8 cellular contexts compared by ENCODE assay signal in the genomic region with DNA sequence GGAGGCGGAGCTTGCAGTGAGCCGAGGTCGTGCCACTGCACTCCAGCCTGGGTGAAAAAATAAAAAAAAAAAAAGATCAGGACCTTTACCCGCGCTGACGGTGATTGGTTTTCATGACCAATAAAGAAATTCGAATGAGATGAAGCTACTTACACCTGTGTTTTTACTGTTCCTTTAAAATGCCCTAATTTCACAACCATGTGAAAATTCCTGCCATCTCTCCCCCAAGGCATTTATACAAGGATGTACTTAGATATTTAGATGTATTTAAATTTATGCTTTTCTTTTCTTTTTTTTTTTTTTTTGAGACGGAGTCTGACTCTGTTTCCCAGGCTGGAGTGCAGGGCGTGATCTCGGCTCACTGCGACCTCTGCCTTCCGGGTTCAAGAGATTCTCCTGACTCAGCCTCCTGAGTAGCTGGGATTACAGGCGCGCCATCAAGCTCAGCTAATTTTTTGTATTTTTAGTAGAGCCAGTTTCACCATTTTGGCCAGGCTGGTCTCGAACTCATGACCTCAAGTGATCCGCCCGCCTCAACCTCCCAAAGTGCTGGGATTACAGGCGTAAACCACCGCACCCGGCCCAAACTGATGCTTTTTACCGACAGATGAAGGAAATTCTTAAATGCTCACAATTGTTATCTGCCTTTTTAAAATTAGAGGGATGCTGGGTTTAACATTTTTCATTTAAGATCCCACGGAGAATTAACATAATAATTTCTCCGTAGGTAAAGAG. TPM values are rescaled to one million over a fixed set of nuclear protein-coding genes. Genes with fewer than 3 reads are reported as not detected.
DNase-seq lines count a peak whose midpoint lies in the region; ATAC-seq and TF ChIP-seq lines count a peak whose summit lies in the region.

No MANE protein-coding gene starts in this region.

- no peaks in the 10 kb centered on the region for H3K9me3 Mint-ChIP-seq in activated naive CD4-positive, alpha-beta T cell treated with anti-CD3 and anti-CD28 coated beads, Interleukin-2, amount 10 ng/mL, durations not matched to agents 7 days and 5 days
- no peaks in the 10 kb centered on the region for H3K9me3 Mint-ChIP-seq in activated T-helper 17 cell treated with anti-CD3 and anti-CD28 coated beads, Interleukin-2, amount 50 U/mL, for 72 hours
- H3K9me3 Mint-ChIP-seq in type B pancreatic cell: no peaks in the 10 kb centered on the region

- no peak for ATAC-seq in activated T-helper 17 cell treated with anti-CD3 and anti-CD28 coated beads, Interleukin-2, amount 50 U/mL, for 72 hours (replicated peaks)
- ATAC-seq in HG03139 (IDR thresholded peaks at IDR 0.05; ENCODE audit: unreplicated experiment): no peak
- ATAC-seq in GM19328 (IDR thresholded peaks at IDR 0.05; ENCODE audit: unreplicated experiment): no peak
- ATAC-seq in HG02870 (IDR thresholded peaks at IDR 0.05; ENCODE audit: unreplicated experiment): no peak

- H3K4me1 ChIP-seq in mucosa of rectum (ENCODE audit: control insufficient read depth in 2 of 2, insufficient read depth in 2 of 2, low read length in 2 of 2): peaks cover 3 to 14% of the 10 kb centered on the region in 2 donors

- no peaks in the 10 kb centered on the region for H3K36me3 ChIP-seq in mucosa of rectum (ENCODE audit: control insufficient read depth in 2 of 2, insufficient read depth in 2 of 2, low read length in 2 of 2)

- peaks cover 29% of the 10 kb centered on the region for H3K4me1 Mint-ChIP-seq in activated naive CD4-positive, alpha-beta T cell treated with anti-CD3 and anti-CD28 coated beads, Interleukin-2, amount 10 ng/mL, durations not matched to agents 7 days and 5 days
- H3K4me1 Mint-ChIP-seq in activated T-helper 17 cell treated with anti-CD3 and anti-CD28 coated beads, Interleukin-2, amount 50 U/mL, for 72 hours: peaks cover 5% of the 10 kb centered on the region
- H3K4me1 Mint-ChIP-seq in type B pancreatic cell (ENCODE audit: unreplicated experiment): peaks cover 10% of the 10 kb centered on the region

- no peak for DNase-seq in activated naive CD4-positive, alpha-beta T cell treated with anti-CD3 and anti-CD28 coated beads, Interleukin-2, amount 10 ng/mL, durations not matched to agents 7 days and 5 days
- DNase-seq in activated naive CD4-positive, alpha-beta T cell treated with anti-CD3 and anti-CD28 coated beads, Interleukin-2, amount 50 U/mL, for 16 hours: no peak
- DNase-seq in type B pancreatic cell (ENCODE audit: extremely low spot score, unreplicated experiment): no peak

- H3K27me3 ChIP-seq in mucosa of rectum (ENCODE audit: control insufficient read depth in 2 of 2, insufficient read depth in 2 of 2, low read length in 2 of 2): no peaks in the 10 kb centered on the region

- no peak overlapping the region for H3K9ac ChIP-seq in mucosa of rectum (ENCODE audit: low read depth in 1 of 2, low read length in 2 of 2)

- H3K27ac Mint-ChIP-seq in activated naive CD4-positive, alpha-beta T cell treated with anti-CD3 and anti-CD28 coated beads, Interleukin-2, amount 10 ng/mL, durations not matched to agents 7 days and 5 days: peak overlapping the region; percentile 100
- H3K27ac Mint-ChIP-seq in activated T-helper 17 cell treated with anti-CD3 and anti-CD28 coated beads, Interleukin-2, amount 50 U/mL, for 72 hours: peak overlapping the region; percentile 95
- peak overlapping the region; percentile 97 for H3K27ac Mint-ChIP-seq in type B pancreatic cell

- no peaks in the 10 kb centered on the region for H3K27me3 Mint-ChIP-seq in activated naive CD4-positive, alpha-beta T cell treated with anti-CD3 and anti-CD28 coated beads, Interleukin-2, amount 10 ng/mL, durations not matched to agents 7 days and 5 days
- no peaks in the 10 kb centered on the region for H3K27me3 Mint-ChIP-seq in activated T-helper 17 cell treated with anti-CD3 and anti-CD28 coated beads, Interleukin-2, amount 50 U/mL, for 72 hours
- H3K27me3 Mint-ChIP-seq in type B pancreatic cell: no peaks in the 10 kb centered on the region

- H3K9me3 ChIP-seq in mucosa of rectum (ENCODE audit: control insufficient read depth in 2 of 2, low read length in 2 of 2): no peaks in the 10 kb centered on the region

- TF ChIP-seq CTCF in type B pancreatic cell (conservative IDR thresholded peaks at IDR 0.05): no peak

- no peak overlapping the region for H3K27ac ChIP-seq in mucosa of rectum (ENCODE audit: low read depth in 2 of 2, low read length in 2 of 2)

- CTCF ChIA-PET in activated naive CD4-positive, alpha-beta T cell treated with anti-CD3 and anti-CD28 coated beads, Interleukin-2, amount 10 ng/mL, durations not matched to agents 7 days and 5 days (lab: Charles Lee): interaction anchor here (0.9 to 2.7 kb wide), 12 partner anchors 16 to 141 kb away, joined by 3 to 17 read pairs (median 5); partner anchors contain the start of gene MCM10

- H3K36me3 Mint-ChIP-seq in activated naive CD4-positive, alpha-beta T cell treated with anti-CD3 and anti-CD28 coated beads, Interleukin-2, amount 10 ng/mL, durations not matched to agents 7 days and 5 days: peaks cover 2% of the 10 kb centered on the region
- peaks cover 15% of the 10 kb centered on the region for H3K36me3 Mint-ChIP-seq in activated T-helper 17 cell treated with anti-CD3 and anti-CD28 coated beads, Interleukin-2, amount 50 U/mL, for 72 hours (ENCODE audit: low read depth)
- H3K36me3 Mint-ChIP-seq in type B pancreatic cell: no peaks in the 10 kb centered on the region

- peak overlapping the region; percentile 77 to 89 for H3K4me3 ChIP-seq in mucosa of rectum (ENCODE audit: low read length in 2 of 2)

- peak overlapping the region; percentile 75 for H3K4me3 Mint-ChIP-seq in activated naive CD4-positive, alpha-beta T cell treated with anti-CD3 and anti-CD28 coated beads, Interleukin-2, amount 10 ng/mL, durations not matched to agents 7 days and 5 days
- peak overlapping the region; percentile 84 for H3K4me3 Mint-ChIP-seq in activated T-helper 17 cell treated with anti-CD3 and anti-CD28 coated beads, Interleukin-2, amount 50 U/mL, for 72 hours
- peak overlapping the region; percentile 87 for H3K4me3 Mint-ChIP-seq in type B pancreatic cell

RNA-seq across cellular contexts. Expression of gene PHYH, which starts 3.1 kb away (rescaled TPM):
- 1 to 10 TPM; 8.2 to 9.2 TPM for total RNA-seq in activated T-helper 17 cell treated with anti-CD3 and anti-CD28 coated beads, Interleukin-2, amount 50 U/mL, for 72 hours
- total RNA-seq in type B pancreatic cell (ENCODE audit: low replicate concordance): 23.3 and 27.3 TPM in 2 replicates

RNA-seq across cellular contexts. Expression of gene SEPHS1, which starts 45.1 kb away (rescaled TPM):
- total RNA-seq in activated T-helper 17 cell treated with anti-CD3 and anti-CD28 coated beads, Interleukin-2, amount 50 U/mL, for 72 hours: 10 to 100 TPM; 40.4 to 73.7 TPM
- total RNA-seq in type B pancreatic cell (ENCODE audit: low replicate concordance): 61.5 and 96.4 TPM in 2 replicates
